In the genomic region with DNA sequence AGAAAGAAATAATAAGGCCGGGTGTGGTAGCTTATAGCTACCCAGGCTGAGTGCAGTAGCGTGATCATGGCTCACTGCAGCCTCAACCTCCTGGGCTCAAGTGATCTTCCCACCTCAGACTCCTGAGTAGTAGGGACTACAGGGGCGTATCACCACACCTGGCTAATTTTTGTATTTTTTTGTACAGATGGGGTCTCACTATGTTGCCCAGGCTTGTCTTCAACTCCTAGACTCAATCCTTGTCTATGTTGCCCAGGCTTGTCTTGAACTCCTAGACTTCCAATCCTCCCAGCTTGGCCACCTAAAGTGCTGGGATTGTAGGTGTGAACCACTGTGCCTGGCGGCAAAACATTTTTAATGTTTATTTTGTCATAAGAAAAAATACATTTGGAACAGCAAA, we compare ENCODE assay signal across 2 cellular contexts.
TF ChIP-seq lines count a peak whose summit lies in the region.

No MANE protein-coding gene starts in this region.

TF ChIP-seq in HepG2, 621 proteins besides CTCF, POLR2A, EP300 and RAD21:
- TF ChIP-seq MAF1 (CRISPR knock-in tag; IDR thresholded peaks at IDR 0.05; ENCODE audit: borderline replicate concordance) (no peak), ZNF121 (CRISPR knock-in tag; IDR thresholded peaks at IDR 0.05) (0 out of 2 replicates have a peak, but pooled peaks have one; percentile 17)

TF ChIP-seq in K562, 482 proteins besides CTCF, POLR2A, EP300 and RAD21:
- TF ChIP-seq ZNF507 (tag; conservative IDR thresholded peaks at IDR 0.05) = no peak
- peak; percentile 51; the same call in 1 of the 2 replicates for TF ChIP-seq ZNF121 (CRISPR knock-in tag; conservative IDR thresholded peaks at IDR 0.05)
- no peak for TF ChIP-seq RBM25 (IDR thresholded peaks at IDR 0.05; ENCODE audit: low read depth, low read length, severe bottlenecking)
TF ChIP-seq in K562: peak in this region for 1.
